ENCODE assay signal across 8 cellular contexts in genomic region chr7:121081327-121081936, GRCh38.
DNase-seq lines count a peak whose midpoint lies in the region; ATAC-seq and TF ChIP-seq lines count a peak whose summit lies in the region.

No MANE protein-coding gene starts in this region.

- DNase-seq in GDM1 (lab: John Stamatoyannopoulos, UW), result peak; percentile 33
- DNase-seq in HS-5 (ENCODE audit: low read depth), result peak; percentile 60
- DNase-seq in NOMO-1 treated with DMSO at 0.1 percent for 48 hours (lab: John Stamatoyannopoulos, UW; ENCODE audit: unreplicated experiment), result peak; percentile 36
- peak; percentile 90 for DNase-seq in choroid plexus epithelial cell (ENCODE audit: low read depth)
- DNase-seq in lung microvascular endothelial cell (ENCODE audit: low read depth in 2 of 2), result peak; percentile 71 to 77
- no peak for DNase-seq in lower leg skin (ENCODE audit: low spot score in 2 of 2)
- no peak for DNase-seq in NK-92 treated with Interleukin-12 subunit alpha and Interleukin-12 subunit beta, amount 100 ng/mL, for 24 hours (lab: John Stamatoyannopoulos, UW)

- no peak overlapping the region for H3K4me3 ChIP-seq in choroid plexus epithelial cell (ENCODE audit: low read depth, low read length)
- no peak overlapping the region for H3K4me3 ChIP-seq in lower leg skin (ENCODE audit: low read depth, poor library complexity, severe bottlenecking)

- TF ChIP-seq CTCF in choroid plexus epithelial cell (conservative IDR thresholded peaks at IDR 0.05; ENCODE audit: low read depth, low read length) (peak; percentile 67), lower leg skin (IDR thresholded peaks at IDR 0.05) (no peak)

- no peak for TF ChIP-seq POLR2A in lower leg skin (IDR thresholded peaks at IDR 0.05)

- intact Hi-C loops in lower leg skin (cut with DNase I; ENCODE audit: low total_unique reads), result loop anchor here (10.0 kb wide), 2 partner anchors 97 to 277 kb away; partner anchors contain the start of gene CPED1

- ATAC-seq in GM21447 (IDR thresholded peaks at IDR 0.05; ENCODE audit: unreplicated experiment), result peak; percentile 61

- 49 to 51% methylated on average over 3 of the region's 3 CpGs for WGBS in lower leg skin, 2 donors

Comparison
In these comparisons a context has a peak if more than half of its experiments do, and no peak if none do; other contexts are left out.
1. DNase-seq: peak in GDM1 (single experiment), HS-5 (single experiment), NOMO-1 treated with DMSO at 0.1 percent for 48 hours (single experiment), choroid plexus epithelial cell (single experiment) and lung microvascular endothelial cell (2 of 2); none in lower leg skin (0 of 2) and NK-92 treated with Interleukin-12 subunit alpha and Interleukin-12 subunit beta, amount 100 ng/mL, for 24 hours (single experiment).